Comparison of ENCODE assay signal across 10 cellular contexts in the genomic region with DNA sequence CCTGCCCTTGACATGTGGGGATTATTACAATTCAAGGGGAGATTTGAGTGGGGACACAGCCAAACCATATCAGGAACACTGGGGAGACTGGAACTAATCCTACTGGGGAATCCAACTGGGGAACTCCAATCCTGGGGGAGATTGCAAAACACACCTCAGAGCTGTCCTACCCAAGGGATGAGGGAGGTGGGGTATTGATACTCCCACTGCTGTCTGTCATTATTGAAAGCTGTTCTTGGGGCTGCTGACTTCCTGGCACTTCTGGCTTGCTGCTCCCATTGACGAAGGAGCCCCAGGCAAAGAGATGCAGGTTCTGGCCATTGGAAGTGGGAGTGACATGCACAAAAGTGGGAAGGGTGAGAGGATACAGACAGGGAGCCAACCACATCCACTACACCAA. TPM values are rescaled to one million over a fixed set of nuclear protein-coding genes. Genes with fewer than 3 reads are reported as not detected.
"Had no signal": no experiment of that assay in that cellular context is flagged by ENCODE, and none has a peak within 500 bp of the region (broad histone marks: within the 10 kb centered on the region; RNA-seq: fewer than 3 reads in every experiment).

No MANE protein-coding gene starts in this region.

- DNase-seq: GM23248, GOT3, H7, HCEC 1CT, HFFc6, KBM-7 had no signal

- H3K36me3 Mint-ChIP-seq: IgD-negative memory B cell had no signal

- H3K4me3 ChIP-seq: GM23248 had no signal

- H3K27ac Mint-ChIP-seq: HFFc6, IgD-negative memory B cell had no signal

- ATAC-seq: HepG2 had no signal

- H3K4me3 Mint-ChIP-seq: HFFc6 had no signal

- H3K9me3 Mint-ChIP-seq: HFFc6 had no signal

- H3K27ac ChIP-seq: GM23248, HL-60 had no signal

RNA-seq across cellular contexts. Expression of a gene that starts 55.6 kb away (rescaled TPM):
- total RNA-seq: GM23248, HepG2, HFFc6, HT1080 had no signal
- polyA plus RNA-seq: GM23248, HepG2, IgD-negative memory B cell had no signal
